Comparison of ENCODE assay signal across 15 cellular contexts in the genomic region with DNA sequence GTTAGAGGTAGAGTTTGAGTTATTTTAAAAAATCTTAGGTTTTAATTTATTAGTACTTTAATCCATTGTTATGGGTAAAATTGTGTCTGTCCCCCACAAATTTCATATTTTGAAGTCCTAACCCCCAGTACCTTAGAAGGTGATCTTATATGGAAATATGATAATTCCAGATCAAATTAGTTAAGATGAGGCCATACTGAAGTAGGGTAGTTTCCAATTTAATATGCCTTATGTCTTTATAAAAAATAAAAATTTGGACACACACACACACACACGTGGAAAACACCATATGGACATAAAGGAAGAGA. TPM values are rescaled to one million over a fixed set of nuclear protein-coding genes. Genes with fewer than 3 reads are reported as not detected.
"Had no signal": no experiment of that assay in that cellular context is flagged by ENCODE, and none has a peak within 500 bp of the region (broad histone marks: within the 10 kb centered on the region; RNA-seq: fewer than 3 reads in every experiment).

No MANE protein-coding gene starts in this region.

- H3K9me3 Mint-ChIP-seq: activated naive CD4-positive, alpha-beta T cell treated with anti-CD3 and anti-CD28 coated beads for 36 hours; stimulated activated effector memory CD8-positive, alpha-beta T cell treated with anti-CD3 and anti-CD28 coated beads, Interleukin-12 subunit alpha, Interleukin-12 subunit beta, amount 100 ng/mL, for 72 hours had no signal

- H3K4me1 ChIP-seq: left ventricle myocardium inferior, vagina had no signal

- H3K4me3 Mint-ChIP-seq: stimulated activated effector memory CD8-positive, alpha-beta T cell treated with anti-CD3 and anti-CD28 coated beads, Interleukin-12 subunit alpha, Interleukin-12 subunit beta, amount 100 ng/mL, for 72 hours had no signal

- H3K4me1 Mint-ChIP-seq: stimulated activated effector memory CD8-positive, alpha-beta T cell treated with anti-CD3 and anti-CD28 coated beads, Interleukin-12 subunit alpha, Interleukin-12 subunit beta, amount 100 ng/mL, for 72 hours had no signal

- H3K27ac Mint-ChIP-seq: activated CD8-positive, alpha-beta T cell treated with anti-CD3 and anti-CD28 coated beads, Interleukin-2, amount 10 ng/mL, durations not matched to agents 7 days and 5 days; activated naive CD4-positive, alpha-beta T cell treated with anti-CD3 and anti-CD28 coated beads for 36 hours; progenitor cell of endocrine pancreas; stimulated activated effector memory CD8-positive, alpha-beta T cell treated with anti-CD3 and anti-CD28 coated beads, Interleukin-12 subunit alpha, Interleukin-12 subunit beta, amount 100 ng/mL, for 72 hours had no signal

- H3K4me3 ChIP-seq: left ventricle myocardium inferior, tibial artery, vagina had no signal

- H3K9me3 ChIP-seq: left ventricle myocardium inferior, neutrophil, tibial artery, vagina had no signal

- DNase-seq: cortex of kidney, kidney, left ventricle myocardium inferior had no signal

- H3K27ac ChIP-seq: left ventricle myocardium inferior, neutrophil, tibial artery, vagina had no signal

- H3K27me3 Mint-ChIP-seq: progenitor cell of endocrine pancreas had no signal

- H3K36me3 Mint-ChIP-seq: stimulated activated effector memory CD8-positive, alpha-beta T cell treated with anti-CD3 and anti-CD28 coated beads, Interleukin-12 subunit alpha, Interleukin-12 subunit beta, amount 100 ng/mL, for 72 hours had no signal

- H3K27me3 ChIP-seq: neutrophil, tibial artery, vagina had no signal

- H3K36me3 ChIP-seq: left ventricle myocardium inferior, neutrophil, tibial artery, vagina had no signal

RNA-seq across cellular contexts. Expression of gene ADGRG7, which starts 18.6 kb away (rescaled TPM):
- total RNA-seq: activated naive CD4-positive, alpha-beta T cell treated with anti-CD3 and anti-CD28 coated beads for 36 hours; fibroblast of lung; frontal cortex; kidney; left ventricle myocardium inferior; right cardiac atrium; vagina had no signal
- polyA plus RNA-seq: adipose tissue, fibroblast of lung, right cardiac atrium, smooth muscle cell had no signal
